ENCODE assay signal across 25 cellular contexts in the genomic region with DNA sequence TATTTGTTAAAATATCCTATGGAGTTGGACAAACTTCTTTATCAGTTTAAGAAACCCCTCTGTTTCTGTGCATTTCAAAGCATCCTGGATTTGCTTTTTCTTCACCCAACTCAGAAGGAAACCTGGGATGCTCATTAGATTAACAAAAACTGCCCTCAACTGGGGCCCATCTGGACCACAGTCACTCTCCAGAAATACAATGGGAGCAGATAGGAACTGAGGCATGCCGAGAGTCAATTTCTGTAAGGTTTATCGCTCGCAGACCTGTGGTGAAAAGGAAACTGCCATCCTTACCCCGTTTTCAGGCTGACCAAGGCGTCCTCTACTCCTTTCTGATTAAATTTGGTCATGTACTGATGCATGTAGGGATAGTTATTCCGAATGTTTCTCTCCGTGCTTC.
DNase-seq lines count a peak whose midpoint lies in the region; ATAC-seq and TF ChIP-seq lines count a peak whose summit lies in the region.
"Had no signal": no experiment of that assay in that cellular context is flagged by ENCODE, and none has a peak within 500 bp of the region (broad histone marks: within the 10 kb centered on the region; RNA-seq: fewer than 3 reads in every experiment).

No MANE protein-coding gene starts in this region.

- DNase-seq in stimulated activated naive CD8-positive, alpha-beta T cell treated with anti-CD3 and anti-CD28 coated beads, Interleukin-15, Interleukin-2, amounts not matched to agents 100 U/mL and 50 U/mL, for 24 hours = no peak
- DNase-seq in NOMO-1 (lab: John Stamatoyannopoulos, UW; ENCODE audit: unreplicated experiment in 2 of 2) (no peak), GM10266 (ENCODE audit: extremely low spot score) (no peak)
- DNase-seq: C1 segment of cervical spinal cord; CD4-positive, alpha-beta memory T cell; COR-L47; DMS53; KBM-7; MV-4-11; NCI-H1105; NCI-H146; NCI-H1930; NCI-H446; NCI-H524 treated with DMSO at 0.1 percent for 48 hours; NCI-H774; SHP77 treated with DMSO at 0.1 percent for 48 hours had no signal

- H3K27ac ChIP-seq in HUES64 (ENCODE audit: low read depth, low read length) = peak overlapping the region; percentile 83
- peak overlapping the region; percentile 41 for H3K27ac ChIP-seq in ectodermal cell (ENCODE audit: insufficient read depth, low read depth, low read length, poor library complexity, severe bottlenecking)
- peak overlapping the region; percentile 21 for H3K27ac ChIP-seq in iPS-18a (ENCODE audit: low read length)
- H3K27ac ChIP-seq in temporal lobe (ENCODE audit: low read depth, low read length) = peak overlapping the region; percentile 40
- H3K27ac ChIP-seq: A549, HL-60, RWPE1 had no signal

- TF ChIP-seq CTCF in GM10266 (IDR thresholded peaks at IDR 0.05; ENCODE audit: control insufficient read depth, insufficient read depth, low read depth, missing control alignments) = no peak

- H3K36me3 ChIP-seq in HUES64 (ENCODE audit: insufficient read depth, low read length) = no peaks in the 10 kb centered on the region
- H3K36me3 ChIP-seq in ectodermal cell (ENCODE audit: control insufficient read depth, insufficient read depth, low read length) = no peaks in the 10 kb centered on the region
- no peaks in the 10 kb centered on the region for H3K36me3 ChIP-seq in iPS-18a (ENCODE audit: control insufficient read depth, low read depth, low read length)

- no peak for ATAC-seq in stimulated activated naive CD8-positive, alpha-beta T cell treated with anti-CD3 and anti-CD28 coated beads, Interleukin-15, Interleukin-2, amounts not matched to agents 100 U/mL and 50 U/mL, for 24 hours
- ATAC-seq: A549, GM12878, Panc1 had no signal

- 0 out of 2 replicates have a peak overlapping the region, but pooled peaks have one; percentile 4 for H3K4me3 ChIP-seq in HUES64 (ENCODE audit: low read length)
- no peak overlapping the region for H3K4me3 ChIP-seq in ectodermal cell (ENCODE audit: insufficient read depth, low read depth, low read length)
- peak overlapping the region; percentile 37 for H3K4me3 ChIP-seq in iPS-18a (ENCODE audit: low read length)
- H3K4me3 ChIP-seq: A549, GM12878 had no signal

- H3K27me3 ChIP-seq in HUES64 (ENCODE audit: insufficient read depth, low read length) (no peaks in the 10 kb centered on the region), ectodermal cell (ENCODE audit: control insufficient read depth, insufficient read depth, low read length, poor library complexity, severe bottlenecking) (no peaks in the 10 kb centered on the region), iPS-18a (ENCODE audit: control insufficient read depth, insufficient read depth, low read length) (peaks cover 25% of the 10 kb centered on the region)

- H3K9me3 ChIP-seq in HUES64 (ENCODE audit: insufficient read depth, low read depth, low read length) (no peaks in the 10 kb centered on the region), ectodermal cell (ENCODE audit: control insufficient read depth, low read length) (no peaks in the 10 kb centered on the region), iPS-18a (ENCODE audit: control insufficient read depth, low read depth, low read length) (no peaks in the 10 kb centered on the region)
- H3K9me3 ChIP-seq: A549 had no signal

- WGBS in HUES64 = 32% methylated on average over 7 of the region's 7 CpGs
- WGBS in ectodermal cell, 2 experiments = 22% methylated on average over 7 of the region's 7 CpGs

- H3K9ac ChIP-seq in HUES64 (ENCODE audit: low read depth, low read length) (0 out of 2 replicates have a peak overlapping the region, but pooled peaks have one; percentile 5), iPS-18a (ENCODE audit: low read length) (no peak overlapping the region)

- peaks cover 62% of the 10 kb centered on the region for H3K4me1 ChIP-seq in HUES64 (ENCODE audit: insufficient read depth, low read length)
- H3K4me1 ChIP-seq in ectodermal cell (ENCODE audit: control insufficient read depth, insufficient read depth, low read length) = peaks cover 32% of the 10 kb centered on the region
- H3K4me1 ChIP-seq in iPS-18a (ENCODE audit: control insufficient read depth, low read depth, low read length) = peaks cover 60% of the 10 kb centered on the region
- H3K4me1 ChIP-seq: A549 had no signal

Comparison
In these comparisons a context has a peak if more than half of its experiments do, and no peak if none do; other contexts are left out.
1. H3K27ac ChIP-seq: peak in every context shown above with its lines; median percentile 83 in HUES64; 41 in ectodermal cell; 40 in temporal lobe; 21 in iPS-18a.